ENCODE assay signal across 27 cellular contexts in the genomic region with DNA sequence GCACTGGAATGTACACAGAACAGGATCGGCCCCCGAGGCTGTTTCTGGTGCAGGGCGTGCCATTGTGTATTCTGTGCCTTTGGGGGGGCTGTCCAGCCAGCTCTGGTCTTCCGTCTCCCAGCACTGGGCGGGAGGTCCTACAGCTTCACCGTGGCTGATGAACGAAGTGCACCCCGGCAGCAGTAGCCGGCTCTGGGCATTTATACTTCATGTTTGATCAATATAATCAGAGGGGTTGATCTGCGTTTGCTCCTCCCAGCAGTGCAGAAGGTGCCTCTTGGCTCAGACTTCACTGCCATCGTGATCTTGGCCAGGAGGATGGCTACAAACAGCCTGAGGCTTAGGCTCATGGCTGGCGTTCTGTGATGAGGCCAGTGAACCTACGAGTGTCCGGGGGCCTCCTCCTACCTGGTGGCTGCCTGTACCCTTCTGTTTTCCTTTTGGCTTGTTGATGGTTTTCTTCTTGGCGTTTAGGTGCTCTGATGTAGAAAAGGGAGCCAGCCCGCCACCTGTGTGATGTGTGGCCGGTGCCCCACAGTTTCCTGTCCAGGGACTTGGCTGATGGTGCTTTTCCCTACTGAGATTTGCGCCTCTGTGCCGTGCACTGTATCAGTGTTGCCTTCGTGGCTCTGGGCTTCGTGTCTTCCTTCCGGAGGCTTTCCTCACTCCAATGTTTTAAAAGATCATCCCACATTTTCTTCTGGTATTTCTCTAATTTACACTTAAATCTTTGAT. TPM values are rescaled to one million over a fixed set of nuclear protein-coding genes. Genes with fewer than 3 reads are reported as not detected.
A peak's percentile ranks its signal among the peaks of the same experiment; 100 is the strongest.
DNase-seq lines count a peak whose midpoint lies in the region; ATAC-seq, FAIRE-seq and TF ChIP-seq lines count a peak whose summit lies in the region.
"Had no signal": no experiment of that assay in that cellular context is flagged by ENCODE, and none has a peak within 500 bp of the region (broad histone marks: within the 10 kb centered on the region; RNA-seq: fewer than 3 reads in every experiment).

No MANE protein-coding gene starts in this region.

- H3K27ac Mint-ChIP-seq in Caco-2 (ENCODE audit: unreplicated experiment) (peak overlapping the region; percentile 47), nephron progenitor cell (peak overlapping the region; percentile 74)
- no peak overlapping the region for H3K27ac Mint-ChIP-seq in activated CD8-positive, alpha-beta T cell treated with anti-CD3 and anti-CD28 coated beads for 36 hours
- H3K27ac Mint-ChIP-seq: activated CD4-positive, alpha-beta T cell treated with anti-CD3 and anti-CD28 coated beads, Interleukin-2, amount 10 ng/mL, durations not matched to agents 24 days and 14 days; naive thymus-derived CD8-positive, alpha-beta T cell had no signal

- H3K9me3 Mint-ChIP-seq in Caco-2 (ENCODE audit: unreplicated experiment) (no peaks in the 10 kb centered on the region), nephron progenitor cell (no peaks in the 10 kb centered on the region)
- H3K9me3 Mint-ChIP-seq in activated CD8-positive, alpha-beta T cell treated with anti-CD3 and anti-CD28 coated beads for 36 hours, result no peaks in the 10 kb centered on the region
- H3K9me3 Mint-ChIP-seq: activated CD4-positive, alpha-beta T cell treated with anti-CD3 and anti-CD28 coated beads, Interleukin-2, amount 10 ng/mL, durations not matched to agents 24 days and 14 days; activated naive CD4-positive, alpha-beta T cell treated with anti-CD3 and anti-CD28 coated beads for 36 hours; activated T-cell treated with anti-CD3 and anti-CD28 coated beads, Interleukin-2, amount 50 U/mL, for 4 hours; naive thymus-derived CD8-positive, alpha-beta T cell had no signal

- intact Hi-C loops in Caco-2 (cut with micrococcal nuclease; ENCODE audit: unreplicated experiment), result no loop called here
- intact Hi-C loops in activated CD8-positive, alpha-beta T cell treated with anti-CD3 and anti-CD28 coated beads for 36 hours (cut with micrococcal nuclease), result no loop called here

- H3K4me1 Mint-ChIP-seq in Caco-2 (ENCODE audit: low read depth, unreplicated experiment), result no peaks in the 10 kb centered on the region
- H3K4me1 Mint-ChIP-seq in nephron progenitor cell, result peaks cover 87% of the 10 kb centered on the region
- no peaks in the 10 kb centered on the region for H3K4me1 Mint-ChIP-seq in activated CD8-positive, alpha-beta T cell treated with anti-CD3 and anti-CD28 coated beads for 36 hours (ENCODE audit: low read depth)
- H3K4me1 Mint-ChIP-seq: activated CD4-positive, alpha-beta T cell treated with anti-CD3 and anti-CD28 coated beads, Interleukin-2, amount 10 ng/mL, durations not matched to agents 24 days and 14 days had no signal

- H3K4me3 ChIP-seq in Caco-2 (ENCODE audit: low read depth, low read length), result no peak overlapping the region
- H3K4me3 ChIP-seq: coronary artery, esophagus muscularis mucosa, GM23248, left lung, ovary had no signal

- no peak overlapping the region for H3K4me3 Mint-ChIP-seq in Caco-2 (ENCODE audit: unreplicated experiment)
- no peak overlapping the region for H3K4me3 Mint-ChIP-seq in nephron progenitor cell
- no peak overlapping the region for H3K4me3 Mint-ChIP-seq in activated CD8-positive, alpha-beta T cell treated with anti-CD3 and anti-CD28 coated beads for 36 hours
- H3K4me3 Mint-ChIP-seq: activated CD4-positive, alpha-beta T cell treated with anti-CD3 and anti-CD28 coated beads, Interleukin-2, amount 10 ng/mL, durations not matched to agents 24 days and 14 days; activated naive CD4-positive, alpha-beta T cell treated with anti-CD3 and anti-CD28 coated beads for 36 hours; activated T-cell treated with anti-CD3 and anti-CD28 coated beads, Interleukin-2, amount 50 U/mL, for 4 hours; naive thymus-derived CD8-positive, alpha-beta T cell had no signal

- CTCF ChIA-PET in Caco-2 (lab: Charles Lee), result no interaction called here
- CTCF ChIA-PET in activated CD8-positive, alpha-beta T cell treated with anti-CD3 and anti-CD28 coated beads for 36 hours (lab: Charles Lee), result no interaction called here

- BruUV-seq in Caco-2 (replicated peaks; lab: Mats Ljungman, UMichigan), result no TSS peak

- TF ChIP-seq CTCF in 22Rv1 (IDR thresholded peaks at IDR 0.05), result no peak
- TF ChIP-seq CTCF in Caco-2 (IDR thresholded peaks at IDR 0.05; ENCODE audit: insufficient read depth in 1 of 2, low read depth in 1 of 2, low read length in 1 of 2, severe bottlenecking in 1 of 2, unreplicated experiment in 1 of 2), result no peak
- no peak for TF ChIP-seq CTCF in nephron progenitor cell (IDR thresholded peaks at IDR 0.05)
- TF ChIP-seq CTCF in activated CD8-positive, alpha-beta T cell treated with anti-CD3 and anti-CD28 coated beads for 36 hours (IDR thresholded peaks at IDR 0.05), result no peak

- FAIRE-seq in GM12892 (lab: Jason Lieb, UNC), result no peak
- FAIRE-seq: frontal cortex had no signal

- peak overlapping the region; percentile 34 for H3K27ac ChIP-seq in 22Rv1
- H3K27ac ChIP-seq: coronary artery, esophagus muscularis mucosa, GM23248, left lung had no signal

- H3K27me3 Mint-ChIP-seq in Caco-2 (ENCODE audit: insufficient read depth, unreplicated experiment) (no peaks in the 10 kb centered on the region), nephron progenitor cell (ENCODE audit: low read depth, poor library complexity) (no peaks in the 10 kb centered on the region)
- H3K27me3 Mint-ChIP-seq in activated CD8-positive, alpha-beta T cell treated with anti-CD3 and anti-CD28 coated beads for 36 hours, result no peaks in the 10 kb centered on the region
- H3K27me3 Mint-ChIP-seq: activated CD4-positive, alpha-beta T cell treated with anti-CD3 and anti-CD28 coated beads, Interleukin-2, amount 10 ng/mL, durations not matched to agents 24 days and 14 days; naive thymus-derived CD8-positive, alpha-beta T cell had no signal

- POLR2A ChIA-PET in Caco-2 (lab: Charles Lee), result no interaction called here
- POLR2A ChIA-PET in activated CD8-positive, alpha-beta T cell treated with anti-CD3 and anti-CD28 coated beads for 36 hours (lab: Charles Lee), result no interaction called here

- H3K9me3 ChIP-seq in Caco-2, result no peaks in the 10 kb centered on the region
- H3K9me3 ChIP-seq: esophagus muscularis mucosa, left lung, ovary had no signal

- DNase-seq in Caco-2 (peak in 1 of 2 experiments; percentile 26), cerebellar cortex (ENCODE audit: low spot score) (peak; percentile 46), nephron progenitor cell (no peak), NCI-H1694 treated with DMSO at 0.1 percent for 48 hours (lab: John Stamatoyannopoulos, UW) (no peak), GM12892 (ENCODE audit: insufficient read length) (no peak)
- DNase-seq in activated CD8-positive, alpha-beta T cell treated with anti-CD3 and anti-CD28 coated beads for 36 hours, result no peak
- DNase-seq: activated CD4-positive, alpha-beta T cell treated with anti-CD3 and anti-CD28 coated beads, Interleukin-2, amount 10 ng/mL, durations not matched to agents 24 days and 14 days; activated naive CD4-positive, alpha-beta T cell treated with anti-CD3 and anti-CD28 coated beads for 36 hours; activated T-cell treated with anti-CD3 and anti-CD28 coated beads, Interleukin-2, amount 50 U/mL, for 4 hours; amniotic stem cell; DND-41; GM23248; hippocampal formation; Kasumi-1; left lung; NCI-H146; stimulated activated CD4-positive, alpha-beta T cell treated with anti-CD3 and anti-CD28 coated beads, Interleukin-12 subunit alpha, Interleukin-12 subunit beta, amount 100 ng/mL, for 4 hours; stimulated activated CD4-positive, alpha-beta T cell treated with anti-CD3 and anti-CD28 coated beads, Interleukin-4, amount 100 ng/mL, for 1 hour had no signal

- no peaks in the 10 kb centered on the region for H3K36me3 ChIP-seq in Caco-2 (ENCODE audit: control insufficient read depth, insufficient read depth, low read length)
- H3K36me3 ChIP-seq: ovary had no signal

- TF ChIP-seq POLR2A in GM18505 (IDR thresholded peaks at IDR 0.05; ENCODE audit: borderline replicate concordance, extremely low read depth, insufficient read depth, insufficient read length) (no peak), GM12892 (IDR thresholded peaks at IDR 0.05; ENCODE audit: low read depth, low read length) (no peak)

- H3K4me1 ChIP-seq in Caco-2, result no peaks in the 10 kb centered on the region
- H3K4me1 ChIP-seq: left lung had no signal

- ATAC-seq in GM18505 (IDR thresholded peaks at IDR 0.05; ENCODE audit: unreplicated experiment), result no peak
- ATAC-seq in activated CD8-positive, alpha-beta T cell treated with anti-CD3 and anti-CD28 coated beads for 36 hours, result no peak
- ATAC-seq: activated T-cell treated with anti-CD3 and anti-CD28 coated beads, Interleukin-2, amount 50 U/mL, for 4 hours; left lung; naive thymus-derived CD8-positive, alpha-beta T cell had no signal

- H3K27me3 ChIP-seq in Caco-2 (replicated peaks; ENCODE audit: control insufficient read depth, insufficient read depth, low read length), result no peaks in the 10 kb centered on the region
- H3K27me3 ChIP-seq: esophagus muscularis mucosa, left lung, ovary had no signal

- H3K36me3 Mint-ChIP-seq in Caco-2 (ENCODE audit: insufficient read depth, unreplicated experiment) (no peaks in the 10 kb centered on the region), nephron progenitor cell (ENCODE audit: low read depth) (peaks cover 10% of the 10 kb centered on the region)
- no peaks in the 10 kb centered on the region for H3K36me3 Mint-ChIP-seq in activated CD8-positive, alpha-beta T cell treated with anti-CD3 and anti-CD28 coated beads for 36 hours (ENCODE audit: low read depth)
- H3K36me3 Mint-ChIP-seq: naive thymus-derived CD8-positive, alpha-beta T cell had no signal

RNA-seq across cellular contexts. Expression of gene HGFAC, which starts 31.2 kb away (rescaled TPM):
- total RNA-seq in Caco-2 (2022), result 0.48 and 0.79 TPM in 2 replicates
- total RNA-seq in activated CD8-positive, alpha-beta T cell treated with anti-CD3 and anti-CD28 coated beads for 36 hours, result not detected
- not detected for polyA plus RNA-seq in GM12892 (2012; ENCODE audit: missing spikeins)
- total RNA-seq: activated CD4-positive, alpha-beta T cell treated with anti-CD3 and anti-CD28 coated beads, Interleukin-2, amount 10 ng/mL, durations not matched to agents 24 days and 14 days; activated naive CD4-positive, alpha-beta T cell treated with anti-CD3 and anti-CD28 coated beads for 36 hours; GM23248; naive thymus-derived CD8-positive, alpha-beta T cell; NCI-H460 had no signal
- polyA plus RNA-seq: AG04450; GM23248; naive thymus-derived CD8-positive, alpha-beta T cell had no signal

RNA-seq across cellular contexts. Expression of gene DOK7, which starts 52.5 kb away (rescaled TPM):
- total RNA-seq in Caco-2 (2022), result 0.29 TPM in 1 of 2 replicates, not detected in the other
- total RNA-seq in activated CD8-positive, alpha-beta T cell treated with anti-CD3 and anti-CD28 coated beads for 36 hours, result not detected
- not detected for polyA plus RNA-seq in GM12892 (2012; ENCODE audit: missing spikeins)
- total RNA-seq: activated CD4-positive, alpha-beta T cell treated with anti-CD3 and anti-CD28 coated beads, Interleukin-2, amount 10 ng/mL, durations not matched to agents 24 days and 14 days; activated naive CD4-positive, alpha-beta T cell treated with anti-CD3 and anti-CD28 coated beads for 36 hours; activated T-cell treated with anti-CD3 and anti-CD28 coated beads, Interleukin-2, amount 50 U/mL, for 4 hours; GM23248; naive thymus-derived CD8-positive, alpha-beta T cell had no signal
- polyA plus RNA-seq: AG04450, GM23248 had no signal
